Comparison of ENCODE assay signal across 1 cellular context in genomic region chr5:89301572-89302025, GRCh38.
TF ChIP-seq lines count a peak whose summit lies in the region.

No MANE protein-coding gene starts in this region.

TF ChIP-seq in GM12878, 131 proteins besides CTCF, POLR2A, EP300 and RAD21 (continued from another document and continues in another):
- no peak for TF ChIP-seq NKRF (conservative IDR thresholded peaks at IDR 0.05)
- TF ChIP-seq ZNF384 (IDR thresholded peaks at IDR 0.05; ENCODE audit: borderline replicate concordance, low read depth, low read length) = no peak
- TF ChIP-seq FOXM1 (IDR thresholded peaks at IDR 0.05; ENCODE audit: low read depth, low read length) = peak; percentile 98
- peak; percentile 76 for TF ChIP-seq MTA2 (IDR thresholded peaks at IDR 0.05; ENCODE audit: low read depth)
- peak; percentile 92 for TF ChIP-seq TCF12 (IDR thresholded peaks at IDR 0.05; ENCODE audit: low read depth, low read length)
- TF ChIP-seq POLR2AphosphoS5 (IDR thresholded peaks at IDR 0.05; ENCODE audit: low read length) = peak; percentile 64; the same call in 1 of the 2 replicates
- no peak for TF ChIP-seq MYC (IDR thresholded peaks at IDR 0.05; ENCODE audit: insufficient read depth, insufficient read length, insufficient replicate concordance, low read length, severe bottlenecking)
- TF ChIP-seq ZBTB33 (IDR thresholded peaks at IDR 0.05) = no peak
- no peak for TF ChIP-seq NFYA (IDR thresholded peaks at IDR 0.05; ENCODE audit: borderline replicate concordance, low read depth, low read length)
- TF ChIP-seq IRF4 (IDR thresholded peaks at IDR 0.05; ENCODE audit: low read depth, low read length) = peak; percentile 85
- no peak for TF ChIP-seq LARP7 (IDR thresholded peaks at IDR 0.05)
- peak; percentile 20 for TF ChIP-seq SP1 (IDR thresholded peaks at IDR 0.05; ENCODE audit: low read depth, low read length)
- peak; percentile 98 for TF ChIP-seq NFIC (IDR thresholded peaks at IDR 0.05; ENCODE audit: low read depth, low read length)
- peak in 1 of 2 experiments; percentile 76; a peak in 1 of 4 replicates for TF ChIP-seq ETV6 (conservative IDR thresholded peaks at IDR 0.05 in 1 of 2, IDR thresholded peaks at IDR 0.05 in 1 of 2; ENCODE audit: borderline replicate concordance in 1 of 2, low read depth in 1 of 2)
- 0 out of 2 replicates have a peak, but pooled peaks have one; percentile 29 for TF ChIP-seq ASH2L (IDR thresholded peaks at IDR 0.05; ENCODE audit: borderline replicate concordance, low read depth)
- peak; percentile 43; the same call in 1 of the 2 replicates for TF ChIP-seq BMI1 (IDR thresholded peaks at IDR 0.05; ENCODE audit: borderline replicate concordance)
- TF ChIP-seq TCF7 (IDR thresholded peaks at IDR 0.05; ENCODE audit: borderline replicate concordance) = peak; percentile 78
- peak; percentile 78 for TF ChIP-seq BCL11A (IDR thresholded peaks at IDR 0.05; ENCODE audit: low read depth, low read length)
- peak; percentile 23; the same call in 1 of the 2 replicates for TF ChIP-seq ZNF24 (IDR thresholded peaks at IDR 0.05)
- peak; percentile 59 for TF ChIP-seq BCL3 (IDR thresholded peaks at IDR 0.05; ENCODE audit: borderline replicate concordance, insufficient read depth, low read depth, low read length, poor library complexity, severe bottlenecking)
- peak; percentile 77 for TF ChIP-seq CREM (IDR thresholded peaks at IDR 0.05; ENCODE audit: low read depth)
- TF ChIP-seq ZBTB11 (CRISPR knock-in tag; IDR thresholded peaks at IDR 0.05) = no peak
- peak; percentile 62; the same call in 1 of the 2 replicates for TF ChIP-seq IKZF1 (conservative IDR thresholded peaks at IDR 0.05)
- peak; percentile 55; the same call in 1 of the 2 replicates for TF ChIP-seq GABPA (IDR thresholded peaks at IDR 0.05; ENCODE audit: low read depth)
- peak; percentile 52; the same call in 1 of the 2 replicates for TF ChIP-seq ZNF687 (IDR thresholded peaks at IDR 0.05)
- TF ChIP-seq HCFC1 (IDR thresholded peaks at IDR 0.05; ENCODE audit: low read length) = no peak
- TF ChIP-seq NBN (IDR thresholded peaks at IDR 0.05) = 0 out of 2 replicates have a peak, but pooled peaks have one; percentile 36
- no peak for TF ChIP-seq USF2 (IDR thresholded peaks at IDR 0.05; ENCODE audit: borderline replicate concordance, low read depth, low read length)
- peak; percentile 60; the same call in 1 of the 2 replicates for TF ChIP-seq CHD2 (IDR thresholded peaks at IDR 0.05; ENCODE audit: borderline replicate concordance, low read depth, low read length)
- TF ChIP-seq ATF2 (IDR thresholded peaks at IDR 0.05; ENCODE audit: low read length) = peak; percentile 92
- no peak for TF ChIP-seq EGR1 (IDR thresholded peaks at IDR 0.05; ENCODE audit: borderline replicate concordance in 1 of 2, low read depth in 2 of 2, low read length in 2 of 2)
- peak; percentile 92 for TF ChIP-seq MTA3 (IDR thresholded peaks at IDR 0.05; ENCODE audit: borderline replicate concordance, low read length)
- peak; percentile 79 for TF ChIP-seq EED (IDR thresholded peaks at IDR 0.05; ENCODE audit: low read depth)
- TF ChIP-seq PML (IDR thresholded peaks at IDR 0.05; ENCODE audit: low read length) = no peak
- TF ChIP-seq SRF (IDR thresholded peaks at IDR 0.05; ENCODE audit: low read depth in 2 of 2, low read length in 2 of 2) = 0 out of 4 replicates have a peak, but pooled peaks of 1 of the 2 experiments have one; percentile 28
- TF ChIP-seq BHLHE40 (IDR thresholded peaks at IDR 0.05; ENCODE audit: borderline replicate concordance in 1 of 2, low read depth in 2 of 2, low read length in 1 of 2) = peak in 1 of 2 experiments; percentile 55; a peak in 2 of 4 replicates
- no peak for TF ChIP-seq NR2C2 (IDR thresholded peaks at IDR 0.05; ENCODE audit: borderline replicate concordance, control insufficient read depth, insufficient read length, low read depth)
- TF ChIP-seq POU2F2 (IDR thresholded peaks at IDR 0.05; ENCODE audit: borderline replicate concordance, low read depth, low read length) = peak; percentile 76; the same call in 2 of the 3 replicates
- TF ChIP-seq BACH1 (IDR thresholded peaks at IDR 0.05; ENCODE audit: borderline replicate concordance) = peak; percentile 41; the same call in 1 of the 2 replicates
- TF ChIP-seq RAD51 (IDR thresholded peaks at IDR 0.05) = no peak
- peak; percentile 77; the same call in 1 of the 2 replicates for TF ChIP-seq JUND (IDR thresholded peaks at IDR 0.05; ENCODE audit: low read depth, low read length)
- TF ChIP-seq MEF2B (IDR thresholded peaks at IDR 0.05; ENCODE audit: partially characterized antibody, poor library complexity, severe bottlenecking) = peak; percentile 87
- peak; percentile 93 for TF ChIP-seq JUNB (IDR thresholded peaks at IDR 0.05)
- TF ChIP-seq KLF5 (IDR thresholded peaks at IDR 0.05; ENCODE audit: partially characterized antibody) = peak; percentile 47
- TF ChIP-seq ATF7 (IDR thresholded peaks at IDR 0.05; ENCODE audit: low read depth) = peak; percentile 57; the same call in 1 of the 2 replicates
- TF ChIP-seq SKIL (IDR thresholded peaks at IDR 0.05; ENCODE audit: low read depth, poor library complexity, severe bottlenecking) = peak; percentile 64
